Comparison of ENCODE assay signal across 26 cellular contexts in genomic region chr2:135667045-135667444, GRCh38.
DNase-seq lines count a peak whose midpoint lies in the region; ATAC-seq and TF ChIP-seq lines count a peak whose summit lies in the region.
"Had no signal": no experiment of that assay in that cellular context is flagged by ENCODE, and none has a peak within 500 bp of the region (broad histone marks: within the 10 kb centered on the region; RNA-seq: fewer than 3 reads in every experiment).

No MANE protein-coding gene starts in this region.

- H3K27ac ChIP-seq in heart left ventricle (no peak overlapping the region), thyroid gland (peak overlapping the region in 2 of 3 donors; percentile 34 to 42)
- H3K27ac ChIP-seq: ascending aorta, transverse colon, VCaP had no signal

- H3K27me3 ChIP-seq in heart left ventricle (no peaks in the 10 kb centered on the region), thyroid gland (no peaks in the 10 kb centered on the region)
- H3K27me3 ChIP-seq: ascending aorta, MG63, transverse colon had no signal

- H3K9me3 ChIP-seq in heart left ventricle (no peaks in the 10 kb centered on the region), thyroid gland (no peaks in the 10 kb centered on the region)
- H3K9me3 ChIP-seq: ascending aorta, MG63, transverse colon had no signal

- DNase-seq in heart left ventricle (no peak), cardiac septum (ENCODE audit: low spot score) (no peak), cerebellum (ENCODE audit: low spot score) (peak; percentile 4), iris pigment epithelial cell (ENCODE audit: low read depth) (peak; percentile 28), thyroid gland (no peak), NCI-H2081 treated with DMSO at 0.1 percent for 48 hours (lab: John Stamatoyannopoulos, UW) (no peak), A172 (ENCODE audit: low spot score) (no peak), AML-193 (lab: John Stamatoyannopoulos, UW) (no peak)
- DNase-seq: activated CD4-positive, alpha-beta memory T cell treated with anti-CD3 and anti-CD28 coated beads for 36 hours; activated naive CD4-positive, alpha-beta T cell treated with anti-CD3 and anti-CD28 coated beads for 36 hours; activated T-cell treated with anti-CD3 and anti-CD28 coated beads, Interleukin-2, amount 50 U/mL, for 1 hour; CD4-positive, alpha-beta T cell; cortex of kidney; DMS53; immature natural killer cell; MG63; natural killer cell; NCI-H1930; NCI-H446; NK-92 treated with Interleukin-12 subunit alpha and Interleukin-12 subunit beta, amount 100 ng/mL, for 24 hours; stimulated activated CD4-positive, alpha-beta T cell treated with anti-CD3 and anti-CD28 coated beads, Interleukin-15, amount 100 ng/mL, for 24 hours; stimulated activated naive CD4-positive, alpha-beta T cell; T-cell; transverse colon had no signal

- ATAC-seq in heart left ventricle, result peak in 3 of 4 donors; percentile 58 to 59 (median 59)
- ATAC-seq: natural killer cell, T-cell had no signal

- no peak for TF ChIP-seq POLR2A in heart left ventricle (IDR thresholded peaks at IDR 0.05)
- no peak for TF ChIP-seq POLR2A in thyroid gland (IDR thresholded peaks at IDR 0.05)

- TF ChIP-seq CTCF in heart left ventricle (IDR thresholded peaks at IDR 0.05) (no peak), thyroid gland (IDR thresholded peaks at IDR 0.05) (no peak)

- H3K36me3 ChIP-seq in heart left ventricle (peaks cover 0 to 29% (median 3%) of the 10 kb centered on the region in 9 donors), thyroid gland (no peaks in the 10 kb centered on the region)

- H3K4me1 ChIP-seq in heart left ventricle (peaks cover 0 to 14% (median 6%) of the 10 kb centered on the region in 12 donors), thyroid gland (peaks cover 23 to 35% of the 10 kb centered on the region in 2 donors)
- H3K4me1 ChIP-seq: ascending aorta, transverse colon had no signal

- H3K4me3 ChIP-seq in heart left ventricle (no peak overlapping the region), thyroid gland (replicated peaks in 1 of 3) (no peak overlapping the region)
- H3K4me3 ChIP-seq: ascending aorta, MG63, transverse colon had no signal

- intact Hi-C loops in heart left ventricle (cut with DNase I), result no loop called here
- intact Hi-C loops in cardiac septum (cut with DNase I), result no loop called here
- intact Hi-C loops in thyroid gland (cut with DNase I), result no loop called here

Comparison
In these comparisons a context has a peak if more than half of its experiments do, and no peak if none do; other contexts are left out.
1. DNase-seq: peak in cerebellum (single experiment) and iris pigment epithelial cell (single experiment); none in heart left ventricle (0 of 5), cardiac septum (single experiment), thyroid gland (0 of 2), NCI-H2081 treated with DMSO at 0.1 percent for 48 hours (single experiment), A172 (single experiment) and AML-193 (0 of 2).
2. H3K27ac ChIP-seq: peak in thyroid gland (2 of 3); none in heart left ventricle (0 of 12).